ENCODE assay signal across 11 cellular contexts in the genomic region with DNA sequence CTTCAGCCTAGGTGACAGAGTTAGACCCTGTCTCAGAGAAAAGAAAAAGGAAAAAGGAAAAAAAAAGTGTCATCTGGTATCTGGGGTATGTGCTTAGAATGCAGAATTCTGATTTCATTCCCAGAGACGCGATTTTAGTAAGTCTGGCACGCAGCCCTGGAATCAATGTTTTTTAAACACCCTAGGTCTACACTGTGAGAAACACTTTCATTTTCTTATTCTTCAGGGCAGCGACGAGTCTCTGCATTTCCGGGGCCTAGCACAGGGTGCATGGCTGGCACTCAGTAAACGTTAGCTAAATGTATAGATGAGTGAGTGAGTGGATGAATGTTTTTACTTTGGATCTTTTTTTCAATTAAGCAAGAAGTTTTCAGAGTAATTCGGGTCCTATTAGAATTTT.
DNase-seq lines count a peak whose midpoint lies in the region; ATAC-seq, FAIRE-seq and TF ChIP-seq lines count a peak whose summit lies in the region.
"Had no signal": no experiment of that assay in that cellular context is flagged by ENCODE, and none has a peak within 500 bp of the region (broad histone marks: within the 10 kb centered on the region; RNA-seq: fewer than 3 reads in every experiment).

No MANE protein-coding gene starts in this region.

- H3K9me3 ChIP-seq in liver (ENCODE audit: control insufficient read depth in 4 of 4, low read length in 3 of 4) (no peaks in the 10 kb centered on the region), HepG2 (ENCODE audit: low read length) (no peaks in the 10 kb centered on the region), mesenchymal stem cell (ENCODE audit: control insufficient read depth, low read length) (no peaks in the 10 kb centered on the region)

- H2BK5ac ChIP-seq in mesenchymal stem cell (ENCODE audit: low read depth, low read length, poor library complexity, severe bottlenecking), result no peak overlapping the region

- H2BK12ac ChIP-seq in mesenchymal stem cell (ENCODE audit: low read length in 2 of 2), result no peak overlapping the region

- H2AFZ ChIP-seq in HepG2 (ENCODE audit: low read length), result no peak overlapping the region
- H2AFZ ChIP-seq in mesenchymal stem cell (ENCODE audit: low read depth, low read length), result no peak overlapping the region

- no peak overlapping the region for H3K4me3 Mint-ChIP-seq in osteocyte (ENCODE audit: unreplicated experiment)
- H3K4me3 Mint-ChIP-seq: CD14-positive monocyte had no signal

- no peak for TF ChIP-seq POLR2A in HepG2 (IDR thresholded peaks at IDR 0.05; ENCODE audit: insufficient read depth in 1 of 2, low read depth in 2 of 2, low read length in 2 of 2)

- H4K20me1 ChIP-seq in HepG2 (ENCODE audit: insufficient read depth, low read length), result no peaks in the 10 kb centered on the region

- no peak overlapping the region for H4K91ac ChIP-seq in mesenchymal stem cell (ENCODE audit: low read length)

- no TSS peak for BruUV-seq in HepG2 (replicated peaks; lab: Mats Ljungman, UMichigan)

- no peak overlapping the region for H3K23ac ChIP-seq in mesenchymal stem cell (ENCODE audit: low read length in 2 of 2)

- TF ChIP-seq RAD21 in liver (IDR thresholded peaks at IDR 0.05) (no peak), HepG2 (CRISPR knock-in tag; IDR thresholded peaks at IDR 0.05) (no peak)

- intact Hi-C loops in HepG2 (cut with micrococcal nuclease; ENCODE audit: unreplicated experiment), result no loop called here

- WGBS in liver, result 28% methylated on average over 8 of the region's 8 CpGs
- 71% methylated on average over 8 of the region's 8 CpGs for WGBS in HepG2 (ENCODE audit: low lambda C conversion rate)
- 92% methylated on average over 7 of the region's 8 CpGs for WGBS in mesenchymal stem cell

- no peak overlapping the region for H3K27ac ChIP-seq in liver (ENCODE audit: low read depth in 1 of 2, low read length in 2 of 2)
- no peak overlapping the region for H3K27ac ChIP-seq in HepG2 (ENCODE audit: extremely low read length, insufficient read depth, low read length)
- no peak overlapping the region for H3K27ac ChIP-seq in mesenchymal stem cell (ENCODE audit: low read length, poor library complexity, severe bottlenecking)

- no peak for FAIRE-seq in HepG2 (lab: Jason Lieb, UNC)
- FAIRE-seq: frontal cortex had no signal

- H3K27me3 Mint-ChIP-seq in osteocyte (ENCODE audit: unreplicated experiment), result no peaks in the 10 kb centered on the region

- H3K4me2 ChIP-seq in HepG2 (ENCODE audit: low read depth, low read length) (no peak overlapping the region), mesenchymal stem cell (ENCODE audit: low read length, poor library complexity, severe bottlenecking) (no peak overlapping the region)

- H2BK15ac ChIP-seq in mesenchymal stem cell (ENCODE audit: low read depth, poor library complexity, severe bottlenecking), result no peak overlapping the region

- H2AK5ac ChIP-seq in mesenchymal stem cell (ENCODE audit: low read length, severe bottlenecking), result no peak overlapping the region

- H3K4me3 ChIP-seq in liver (ENCODE audit: low read depth in 1 of 3, low read length in 3 of 3) (peak overlapping the region in 1 of 3 donors; percentile 12), HepG2 (replicated peaks in 1 of 3; ENCODE audit: insufficient read depth in 1 of 3, low read depth in 2 of 3, low read length in 3 of 3) (no peak overlapping the region), mesenchymal stem cell (ENCODE audit: insufficient read depth in 1 of 2, low read depth in 1 of 2, low read length in 2 of 2) (peak overlapping the region in 1 of 2 experiments; percentile 64)

- H3K36me3 Mint-ChIP-seq in osteocyte (ENCODE audit: unreplicated experiment), result no peaks in the 10 kb centered on the region
- H3K36me3 Mint-ChIP-seq: CD14-positive monocyte had no signal

- POLR2A ChIA-PET in HepG2 (lab: Yijun Ruan, JAX), result no interaction called here

- H3K4ac ChIP-seq in mesenchymal stem cell (ENCODE audit: low read depth in 1 of 2, low read length in 2 of 2), result no peak overlapping the region

- H3K36me3 ChIP-seq in liver (ENCODE audit: control insufficient read depth in 4 of 4, insufficient read depth in 3 of 4, low read depth in 1 of 4, low read length in 3 of 4) (no peaks in the 10 kb centered on the region), HepG2 (replicated peaks in 1 of 2; ENCODE audit: control insufficient read depth in 1 of 2, insufficient read depth in 2 of 2, low read length in 2 of 2) (no peaks in the 10 kb centered on the region), mesenchymal stem cell (ENCODE audit: control insufficient read depth in 1 of 2, insufficient read depth in 2 of 2, low read depth in 1 of 2, low read length in 2 of 2) (no peaks in the 10 kb centered on the region)

- H3K9me3 Mint-ChIP-seq in osteocyte (ENCODE audit: unreplicated experiment), result no peaks in the 10 kb centered on the region

- TF ChIP-seq CTCF in liver (IDR thresholded peaks at IDR 0.05; ENCODE audit: low read depth, low read length, missing input control) (no peak), HepG2 (CRISPR knock-in tag; IDR thresholded peaks at IDR 0.05) (no peak), osteocyte (IDR thresholded peaks at IDR 0.05) (no peak)

- no peaks in the 10 kb centered on the region for H3K27me3 ChIP-seq in liver (ENCODE audit: control insufficient read depth in 4 of 4, insufficient read depth in 4 of 4, low read length in 3 of 4)
- H3K27me3 ChIP-seq in HepG2 (ENCODE audit: control insufficient read depth in 1 of 2, insufficient read depth in 2 of 2, low read length in 2 of 2), result no peaks in the 10 kb centered on the region
- no peaks in the 10 kb centered on the region for H3K27me3 ChIP-seq in mesenchymal stem cell (ENCODE audit: control insufficient read depth in 1 of 2, insufficient read depth in 1 of 2, low read length in 2 of 2)

- DNase-seq in HepG2 (ENCODE audit: low spot score) (no peak), astrocyte of the hippocampus (ENCODE audit: low read depth, low spot score) (peak; percentile 75), mesenchymal stem cell (no peak), NCI-H510A (lab: John Stamatoyannopoulos, UW) (no peak), osteocyte (ENCODE audit: extremely low spot score, unreplicated experiment) (no peak)
- DNase-seq: NCI-H345 had no signal

- H3K79me1 ChIP-seq in mesenchymal stem cell (replicated peaks; ENCODE audit: low read length, poor library complexity, severe bottlenecking), result no peaks in the 10 kb centered on the region

- CTCF ChIA-PET in HepG2 (lab: Yijun Ruan, JAX; ENCODE audit: low intra/inter-chr PET ratio, low total read pairs), result no interaction called here

- ATAC-seq in HepG2 (no peak), HG02885 (IDR thresholded peaks at IDR 0.05; ENCODE audit: poor library complexity, unreplicated experiment) (no peak), HG03175 (IDR thresholded peaks at IDR 0.05; ENCODE audit: unreplicated experiment) (no peak)

- TF ChIP-seq EP300 in HepG2 (IDR thresholded peaks at IDR 0.05; ENCODE audit: low read depth in 2 of 2, low read length in 2 of 2) (no peak), HepG2 (CRISPR knock-in tag; IDR thresholded peaks at IDR 0.05; ENCODE audit: borderline replicate concordance) (no peak)

- no peak overlapping the region for H3K14ac ChIP-seq in mesenchymal stem cell (ENCODE audit: low read length in 2 of 2)

- no peak overlapping the region for H4K8ac ChIP-seq in mesenchymal stem cell (ENCODE audit: low read length)

- H3K27ac Mint-ChIP-seq in osteocyte (ENCODE audit: unreplicated experiment), result no peak overlapping the region
- H3K27ac Mint-ChIP-seq: CD14-positive monocyte had no signal

- in situ Hi-C loops in HepG2 (cut with HindIII; ENCODE audit: extremely low pct_ligation_motif_present, low pct_unique_long_range_greater_than_20kb), result no loop called here

- no peak overlapping the region for H2BK120ac ChIP-seq in mesenchymal stem cell (ENCODE audit: low read depth, low read length)

- peak overlapping the region in 1 of 2 donors; percentile 28 for H3K9ac ChIP-seq in liver (ENCODE audit: low read depth in 1 of 2, low read length in 2 of 2)
- no peak overlapping the region for H3K9ac ChIP-seq in HepG2 (ENCODE audit: insufficient read depth, low read depth, low read length)
- H3K9ac ChIP-seq in mesenchymal stem cell (ENCODE audit: low read length), result peak overlapping the region; percentile 83

- H3K4me1 ChIP-seq in liver (ENCODE audit: control insufficient read depth in 4 of 4, insufficient read depth in 4 of 4, low read length in 3 of 4), result peaks cover 0 to 6% (median 0%) of the 10 kb centered on the region in 4 donors
- H3K4me1 ChIP-seq in HepG2 (ENCODE audit: insufficient read depth, low read length), result 0 out of 2 replicates have a peak, but pooled peaks cover under 1% of the 10 kb centered on the region
- no peaks in the 10 kb centered on the region for H3K4me1 ChIP-seq in mesenchymal stem cell (ENCODE audit: control insufficient read depth, insufficient read depth, low read depth, low read length)

- H3K4me1 Mint-ChIP-seq in osteocyte (ENCODE audit: unreplicated experiment), result no peaks in the 10 kb centered on the region
- H3K4me1 Mint-ChIP-seq: CD14-positive monocyte had no signal

- no peak overlapping the region for H3K18ac ChIP-seq in mesenchymal stem cell (ENCODE audit: low read depth in 1 of 2, low read length in 2 of 2)

- no peaks in the 10 kb centered on the region for H3K79me2 ChIP-seq in HepG2 (ENCODE audit: insufficient read depth, low read length)

TF ChIP-seq in liver, 16 proteins besides CTCF, POLR2A, EP300 and RAD21 (continues in another document):
- no peak for TF ChIP-seq HNF4G (IDR thresholded peaks at IDR 0.05)
- peak; percentile 24 for TF ChIP-seq YY1 (IDR thresholded peaks at IDR 0.05)
- TF ChIP-seq RXRA (IDR thresholded peaks at IDR 0.05), result no peak
- TF ChIP-seq SP1 (IDR thresholded peaks at IDR 0.05), result no peak
- TF ChIP-seq FOXA2 (IDR thresholded peaks at IDR 0.05), result no peak
- TF ChIP-seq, protein P1, sequence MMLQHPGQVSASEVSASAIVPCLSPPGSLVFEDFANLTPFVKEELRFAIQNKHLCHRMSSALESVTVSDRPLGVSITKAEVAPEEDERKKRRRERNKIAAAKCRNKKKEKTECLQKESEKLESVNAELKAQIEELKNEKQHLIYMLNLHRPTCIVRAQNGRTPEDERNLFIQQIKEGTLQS (IDR thresholded peaks at IDR 0.05), result no peak

TF ChIP-seq in HepG2, 621 proteins besides CTCF, POLR2A, EP300 and RAD21 (continues in another document):
- TF ChIP-seq, protein P2, sequence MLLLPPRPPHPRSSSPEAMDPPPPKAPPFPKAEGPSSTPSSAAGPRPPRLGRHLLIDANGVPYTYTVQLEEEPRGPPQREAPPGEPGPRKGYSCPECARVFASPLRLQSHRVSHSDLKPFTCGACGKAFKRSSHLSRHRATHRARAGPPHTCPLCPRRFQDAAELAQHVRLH (CRISPR knock-in tag; IDR thresholded peaks at IDR 0.05; ENCODE audit: borderline replicate concordance, low read depth), result no peak
